ENCODE assay signal across 30 cellular contexts in the genomic region with DNA sequence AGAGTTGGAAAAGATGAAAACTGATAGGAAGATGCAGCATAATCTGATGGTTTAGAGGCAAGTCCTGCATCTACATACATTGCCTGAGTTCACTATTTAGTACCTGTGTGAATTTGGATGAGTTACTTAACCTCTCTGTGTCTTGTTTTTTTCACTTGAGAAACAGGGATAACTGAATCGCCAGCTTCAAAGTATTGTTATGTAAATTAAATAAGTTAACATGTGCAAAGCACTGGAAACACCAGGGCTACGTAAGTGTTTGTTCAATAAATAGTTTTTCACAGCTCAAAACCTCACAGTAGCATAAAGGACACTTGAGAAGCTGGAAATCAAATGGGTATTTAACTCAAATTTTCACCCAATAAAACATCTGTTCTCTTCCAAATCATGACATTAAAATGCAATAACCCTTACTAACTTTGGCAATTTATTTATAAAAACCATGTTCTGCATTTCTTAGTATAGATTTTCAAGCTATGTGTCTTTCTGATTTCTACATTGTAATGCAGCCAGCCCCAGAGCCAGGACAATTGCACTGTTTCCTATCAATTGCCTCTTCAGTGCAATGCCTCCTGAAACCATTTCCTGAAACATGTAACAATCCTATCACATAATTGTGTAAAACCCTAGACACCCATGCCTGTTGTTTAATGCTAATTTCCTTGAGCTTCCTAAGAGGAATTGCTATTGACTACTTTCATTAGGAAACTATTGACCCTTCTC.
"Had no signal": no experiment of that assay in that cellular context is flagged by ENCODE, and none has a peak within 500 bp of the region (broad histone marks: within the 10 kb centered on the region; RNA-seq: fewer than 3 reads in every experiment).

No MANE protein-coding gene starts in this region.

- H3K9me3 ChIP-seq: body of pancreas, gastrocnemius medialis, pancreas, psoas muscle, stomach, suprapubic skin, tibial artery, upper lobe of right lung had no signal

- H3K27ac Mint-ChIP-seq: activated CD4-positive, alpha-beta memory T cell treated with anti-CD3 and anti-CD28 coated beads, Interleukin-2, amount 10 ng/mL, durations not matched to agents 7 days and 5 days; activated CD4-positive, alpha-beta T cell treated with anti-CD3 and anti-CD28 coated beads, Interleukin-2, amount 10 ng/mL, durations not matched to agents 7 days and 5 days; activated naive CD4-positive, alpha-beta T cell treated with anti-CD3 and anti-CD28 coated beads, Interleukin-2, amount 50 U/mL, for 24 hours; activated T-cell treated with anti-CD3 and anti-CD28 coated beads, Interleukin-2, amount 50 U/mL, for 24 hours; memory B cell; naive thymus-derived CD4-positive, alpha-beta T cell; stimulated activated naive B cell treated with anti-CD40 and anti-IgM and Interleukin-4, amounts not matched to agents 10 μg/mL and 1 μg/mL and 100 μg/mL, for 72 hours had no signal

- H3K4me3 Mint-ChIP-seq: activated CD4-positive, alpha-beta memory T cell treated with anti-CD3 and anti-CD28 coated beads, Interleukin-2, amount 10 ng/mL, durations not matched to agents 7 days and 5 days; activated CD4-positive, alpha-beta T cell treated with anti-CD3 and anti-CD28 coated beads, Interleukin-2, amount 10 ng/mL, durations not matched to agents 7 days and 5 days; activated naive CD4-positive, alpha-beta T cell treated with anti-CD3 and anti-CD28 coated beads, Interleukin-2, amount 50 U/mL, for 24 hours; activated T-cell treated with anti-CD3 and anti-CD28 coated beads, Interleukin-2, amount 50 U/mL, for 24 hours; memory B cell; naive thymus-derived CD4-positive, alpha-beta T cell; stimulated activated naive B cell treated with anti-CD40 and anti-IgM and Interleukin-4, amounts not matched to agents 10 μg/mL and 1 μg/mL and 100 μg/mL, for 72 hours had no signal

- H3K36me3 ChIP-seq: gastrocnemius medialis, pancreas, stomach, suprapubic skin, tibial artery, upper lobe of right lung had no signal

- H3K27me3 ChIP-seq: body of pancreas, gastrocnemius medialis, pancreas, stomach, suprapubic skin, tibial artery, upper lobe of right lung had no signal

- FAIRE-seq: colon, endometrium, kidney, pancreas had no signal

- H3K4me1 Mint-ChIP-seq: activated CD4-positive, alpha-beta memory T cell treated with anti-CD3 and anti-CD28 coated beads, Interleukin-2, amount 10 ng/mL, durations not matched to agents 7 days and 5 days; activated CD4-positive, alpha-beta T cell treated with anti-CD3 and anti-CD28 coated beads, Interleukin-2, amount 10 ng/mL, durations not matched to agents 7 days and 5 days; activated naive CD4-positive, alpha-beta T cell treated with anti-CD3 and anti-CD28 coated beads, Interleukin-2, amount 50 U/mL, for 24 hours; memory B cell; naive thymus-derived CD4-positive, alpha-beta T cell; stimulated activated naive B cell treated with anti-CD40 and anti-IgM and Interleukin-4, amounts not matched to agents 10 μg/mL and 1 μg/mL and 100 μg/mL, for 72 hours had no signal

- H3K36me3 Mint-ChIP-seq: activated naive CD4-positive, alpha-beta T cell treated with anti-CD3 and anti-CD28 coated beads, Interleukin-2, amount 50 U/mL, for 24 hours; memory B cell; naive thymus-derived CD4-positive, alpha-beta T cell; stimulated activated naive B cell treated with anti-CD40 and anti-IgM and Interleukin-4, amounts not matched to agents 10 μg/mL and 1 μg/mL and 100 μg/mL, for 72 hours had no signal

- H3K4me2 ChIP-seq: smooth muscle cell had no signal

- DNase-seq: activated CD4-positive, alpha-beta memory T cell treated with anti-CD3 and anti-CD28 coated beads, Interleukin-2, amount 10 ng/mL, durations not matched to agents 7 days and 5 days; activated CD4-positive, alpha-beta T cell treated with anti-CD3 and anti-CD28 coated beads for 1 hour; activated CD4-positive, alpha-beta T cell treated with anti-CD3 and anti-CD28 coated beads, Interleukin-2, amount 10 ng/mL, durations not matched to agents 7 days and 5 days; activated CD8-positive, alpha-beta memory T cell treated with anti-CD3 and anti-CD28 coated beads, Interleukin-2, amount 50 U/mL, for 48 hours; activated gamma-delta T cell treated with Interleukin-2 at 50 U/mL for 16 hours; activated T-cell treated with anti-CD3 and anti-CD28 coated beads, Interleukin-2, amount 50 U/mL, for 24 hours; body of pancreas; dermis blood vessel endothelial cell; effector CD8-positive, alpha-beta T cell; gastrocnemius medialis; kidney; left colon; midbrain; naive thymus-derived CD4-positive, alpha-beta T cell; pancreas; psoas muscle; stimulated activated CD4-positive, alpha-beta T cell treated with anti-CD3 and anti-CD28 coated beads, Interleukin-1b, Interleukin-23, amount 100 ng/mL, for 48 hours; stimulated activated CD4-positive, alpha-beta T cell treated with anti-CD3 and anti-CD28 coated beads, Interleukin-4, amount 100 ng/mL, for 4 hours; stimulated activated CD8-positive, alpha-beta memory T cell treated with anti-CD3 and anti-CD28 coated beads, Interleukin-4, amount 100 ng/mL, for 48 hours; stimulated activated naive B cell treated with anti-CD40 and anti-IgM and Interleukin-4, amounts not matched to agents 10 μg/mL and 1 μg/mL and 100 μg/mL, for 72 hours; stomach; T-helper 2 cell; tibial artery; upper lobe of right lung had no signal

- H3K27ac ChIP-seq: body of pancreas, gastrocnemius medialis, pancreas, psoas muscle, stomach, suprapubic skin, tibial artery, upper lobe of right lung had no signal

- H3K4me1 ChIP-seq: body of pancreas, gastrocnemius medialis, pancreas, psoas muscle, stomach, suprapubic skin, tibial artery, upper lobe of right lung had no signal

- H3K27me3 Mint-ChIP-seq: activated CD4-positive, alpha-beta memory T cell treated with anti-CD3 and anti-CD28 coated beads, Interleukin-2, amount 10 ng/mL, durations not matched to agents 7 days and 5 days; activated CD4-positive, alpha-beta T cell treated with anti-CD3 and anti-CD28 coated beads, Interleukin-2, amount 10 ng/mL, durations not matched to agents 7 days and 5 days; activated naive CD4-positive, alpha-beta T cell treated with anti-CD3 and anti-CD28 coated beads, Interleukin-2, amount 50 U/mL, for 24 hours; activated T-cell treated with anti-CD3 and anti-CD28 coated beads, Interleukin-2, amount 50 U/mL, for 24 hours; memory B cell; naive thymus-derived CD4-positive, alpha-beta T cell; stimulated activated naive B cell treated with anti-CD40 and anti-IgM and Interleukin-4, amounts not matched to agents 10 μg/mL and 1 μg/mL and 100 μg/mL, for 72 hours had no signal

- H3K9me3 Mint-ChIP-seq: activated CD4-positive, alpha-beta memory T cell treated with anti-CD3 and anti-CD28 coated beads, Interleukin-2, amount 10 ng/mL, durations not matched to agents 7 days and 5 days; activated CD4-positive, alpha-beta T cell treated with anti-CD3 and anti-CD28 coated beads, Interleukin-2, amount 10 ng/mL, durations not matched to agents 7 days and 5 days; activated naive CD4-positive, alpha-beta T cell treated with anti-CD3 and anti-CD28 coated beads, Interleukin-2, amount 50 U/mL, for 24 hours; activated T-cell treated with anti-CD3 and anti-CD28 coated beads, Interleukin-2, amount 50 U/mL, for 24 hours; memory B cell; stimulated activated naive B cell treated with anti-CD40 and anti-IgM and Interleukin-4, amounts not matched to agents 10 μg/mL and 1 μg/mL and 100 μg/mL, for 72 hours had no signal

- H3K4me3 ChIP-seq: body of pancreas, gastrocnemius medialis, pancreas, psoas muscle, smooth muscle cell, stomach, suprapubic skin, tibial artery, upper lobe of right lung had no signal
